ENCODE assay signal across 1 cellular context in the genomic region with DNA sequence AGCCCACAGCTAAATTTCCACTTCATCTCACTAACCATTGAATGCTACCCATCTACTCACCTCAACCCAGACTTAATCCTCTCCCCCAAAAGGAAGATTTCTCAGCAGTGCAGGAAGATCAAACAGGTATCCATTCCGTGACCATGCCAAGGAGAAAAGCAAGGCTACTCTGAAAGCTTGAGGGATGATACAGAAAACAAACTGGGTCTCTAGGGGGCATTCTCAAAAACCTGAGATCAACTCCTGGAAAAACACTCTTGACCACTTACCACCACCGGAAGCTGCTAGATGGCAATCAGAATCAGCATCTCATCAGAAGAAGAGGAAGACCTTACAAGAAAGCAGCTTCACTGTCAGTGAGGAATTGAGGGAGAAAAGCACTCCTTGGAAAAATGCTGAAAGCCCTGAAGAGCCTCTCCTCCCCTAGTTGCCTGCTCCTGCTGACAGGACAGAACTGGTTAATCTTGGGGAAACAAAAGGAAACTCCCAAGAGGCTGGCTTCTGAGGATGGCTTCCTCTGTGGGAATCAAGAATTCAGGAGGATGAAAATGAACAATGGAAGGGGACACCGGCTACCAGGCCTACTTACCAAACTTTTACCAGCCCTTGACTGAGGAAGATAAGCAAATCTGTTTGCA.
TF ChIP-seq lines count a peak whose summit lies in the region.

A gene with protein sequence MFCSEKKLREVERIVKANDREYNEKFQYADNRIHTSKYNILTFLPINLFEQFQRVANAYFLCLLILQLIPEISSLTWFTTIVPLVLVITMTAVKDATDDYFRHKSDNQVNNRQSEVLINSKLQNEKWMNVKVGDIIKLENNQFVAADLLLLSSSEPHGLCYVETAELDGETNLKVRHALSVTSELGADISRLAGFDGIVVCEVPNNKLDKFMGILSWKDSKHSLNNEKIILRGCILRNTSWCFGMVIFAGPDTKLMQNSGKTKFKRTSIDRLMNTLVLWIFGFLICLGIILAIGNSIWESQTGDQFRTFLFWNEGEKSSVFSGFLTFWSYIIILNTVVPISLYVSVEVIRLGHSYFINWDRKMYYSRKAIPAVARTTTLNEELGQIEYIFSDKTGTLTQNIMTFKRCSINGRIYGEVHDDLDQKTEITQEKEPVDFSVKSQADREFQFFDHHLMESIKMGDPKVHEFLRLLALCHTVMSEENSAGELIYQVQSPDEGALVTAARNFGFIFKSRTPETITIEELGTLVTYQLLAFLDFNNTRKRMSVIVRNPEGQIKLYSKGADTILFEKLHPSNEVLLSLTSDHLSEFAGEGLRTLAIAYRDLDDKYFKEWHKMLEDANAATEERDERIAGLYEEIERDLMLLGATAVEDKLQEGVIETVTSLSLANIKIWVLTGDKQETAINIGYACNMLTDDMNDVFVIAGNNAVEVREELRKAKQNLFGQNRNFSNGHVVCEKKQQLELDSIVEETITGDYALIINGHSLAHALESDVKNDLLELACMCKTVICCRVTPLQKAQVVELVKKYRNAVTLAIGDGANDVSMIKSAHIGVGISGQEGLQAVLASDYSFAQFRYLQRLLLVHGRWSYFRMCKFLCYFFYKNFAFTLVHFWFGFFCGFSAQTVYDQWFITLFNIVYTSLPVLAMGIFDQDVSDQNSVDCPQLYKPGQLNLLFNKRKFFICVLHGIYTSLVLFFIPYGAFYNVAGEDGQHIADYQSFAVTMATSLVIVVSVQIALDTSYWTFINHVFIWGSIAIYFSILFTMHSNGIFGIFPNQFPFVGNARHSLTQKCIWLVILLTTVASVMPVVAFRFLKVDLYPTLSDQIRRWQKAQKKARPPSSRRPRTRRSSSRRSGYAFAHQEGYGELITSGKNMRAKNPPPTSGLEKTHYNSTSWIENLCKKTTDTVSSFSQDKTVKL (minus strand): TSS at position 171 of the 638 bp plus-strand sequence. CDS start 12,267 bp downstream, outside the sequence.

TF ChIP-seq in IMR-90, 13 proteins besides CTCF, POLR2A, EP300 and RAD21:
- TF ChIP-seq NFE2L2 (IDR thresholded peaks at IDR 0.05; ENCODE audit: low read depth, low read length) (no peak), RFX5 (IDR thresholded peaks at IDR 0.05; ENCODE audit: low read depth, low read length) (no peak), SMC3 (IDR thresholded peaks at IDR 0.05; ENCODE audit: low read depth, low read length) (no peak), MAZ (IDR thresholded peaks at IDR 0.05; ENCODE audit: borderline replicate concordance, low read depth, low read length) (no peak)
